ENCODE assay signal across 9 cellular contexts in genomic region chr12:124545508-124546418, GRCh38. TPM values are rescaled to one million over a fixed set of nuclear protein-coding genes. Genes with fewer than 3 reads are reported as not detected.
DNase-seq lines count a peak whose midpoint lies in the region; ATAC-seq and TF ChIP-seq lines count a peak whose summit lies in the region.
"Had no signal": no experiment of that assay in that cellular context is flagged by ENCODE, and none has a peak within 500 bp of the region (broad histone marks: within the 10 kb centered on the region; RNA-seq: fewer than 3 reads in every experiment).

No MANE protein-coding gene starts in this region.

- TF ChIP-seq CTCF in GM12864 (IDR thresholded peaks at IDR 0.05; ENCODE audit: low read depth, low read length, missing control alignments) = no peak

- H3K4me3 Mint-ChIP-seq in activated naive CD4-positive, alpha-beta T cell treated with anti-CD3 and anti-CD28 coated beads, Interleukin-2, amount 10 ng/mL, durations not matched to agents 7 days and 5 days = no peak overlapping the region

- ATAC-seq in GM21576 (IDR thresholded peaks at IDR 0.05; ENCODE audit: unreplicated experiment) = peak; percentile 75
- ATAC-seq in sciatic nerve = peak; percentile 50

- in situ Hi-C loops in HAP-1 (cut with MboI; ENCODE audit: low sequenced_read_pairs) = no loop called here

- H3K4me1 ChIP-seq in HUES6 (ENCODE audit: control insufficient read depth, insufficient read depth, low read length) (peaks cover 68% of the 10 kb centered on the region), HAP-1 (peaks cover 4% of the 10 kb centered on the region; the same call in 1 of the 2 replicates)

- H3K27ac ChIP-seq in HUES6 (ENCODE audit: low read depth, low read length) = peak overlapping the region; percentile 68; the same call in 1 of the 2 replicates
- H3K27ac ChIP-seq in caudate nucleus (ENCODE audit: low read depth, low read length) = no peak overlapping the region
- H3K27ac ChIP-seq: heart left ventricle had no signal

- H3K4me3 ChIP-seq in GM12864 (ENCODE audit: low read depth, low read length) = peak overlapping the region; percentile 37
- no peak overlapping the region for H3K4me3 ChIP-seq in HUES6 (ENCODE audit: low read depth, low read length)
- no peak overlapping the region for H3K4me3 ChIP-seq in HAP-1
- H3K4me3 ChIP-seq: heart left ventricle had no signal

- CTCF ChIA-PET in activated naive CD4-positive, alpha-beta T cell treated with anti-CD3 and anti-CD28 coated beads, Interleukin-2, amount 10 ng/mL, durations not matched to agents 7 days and 5 days (lab: Charles Lee) = interaction anchor here (0.7 kb wide), 1 partner anchor 156 kb away, joined by 3 read pairs; no protein-coding TSS in a partner anchor

- H3K27ac Mint-ChIP-seq in activated naive CD4-positive, alpha-beta T cell treated with anti-CD3 and anti-CD28 coated beads, Interleukin-2, amount 10 ng/mL, durations not matched to agents 7 days and 5 days = no peak overlapping the region

- intact Hi-C loops in sciatic nerve (cut with DNase I) = no loop called here

- H3K27me3 ChIP-seq in HUES6 (ENCODE audit: control insufficient read depth, insufficient read depth, low read length) = no peaks in the 10 kb centered on the region
- H3K27me3 ChIP-seq in HAP-1 (ENCODE audit: low read depth) = no peaks in the 10 kb centered on the region
- H3K27me3 ChIP-seq: heart left ventricle had no signal

- H3K9me3 ChIP-seq in HUES6 (ENCODE audit: control insufficient read depth, insufficient read depth, low read depth, low read length) (no peaks in the 10 kb centered on the region), HAP-1 (no peaks in the 10 kb centered on the region)
- H3K9me3 ChIP-seq: heart left ventricle had no signal

- peaks cover 45% of the 10 kb centered on the region for H3K4me1 Mint-ChIP-seq in activated naive CD4-positive, alpha-beta T cell treated with anti-CD3 and anti-CD28 coated beads, Interleukin-2, amount 10 ng/mL, durations not matched to agents 7 days and 5 days

- peak; percentile 76 for DNase-seq in GM12864 (ENCODE audit: low read depth)
- peak; percentile 51 for DNase-seq in activated naive CD4-positive, alpha-beta T cell treated with anti-CD3 and anti-CD28 coated beads, Interleukin-2, amount 10 ng/mL, durations not matched to agents 7 days and 5 days
- DNase-seq in sciatic nerve (ENCODE audit: low spot score) = no peak
- no peak for DNase-seq in HuH-7 (ENCODE audit: low spot score)
- DNase-seq in caudate nucleus (lab: John Stamatoyannopoulos, UW) = no peak
- DNase-seq in HAP-1 (ENCODE audit: low spot score in 2 of 2) = no peak

- H3K36me3 ChIP-seq in HUES6 (ENCODE audit: control insufficient read depth, insufficient read depth, low read length) (peaks cover 5% of the 10 kb centered on the region; the same call in 1 of the 2 replicates), HAP-1 (replicated peaks) (no peaks in the 10 kb centered on the region; the same call in 1 of the 2 replicates)

- peaks cover 3% of the 10 kb centered on the region for H3K36me3 Mint-ChIP-seq in activated naive CD4-positive, alpha-beta T cell treated with anti-CD3 and anti-CD28 coated beads, Interleukin-2, amount 10 ng/mL, durations not matched to agents 7 days and 5 days

- H3K9ac ChIP-seq in HUES6 (ENCODE audit: low read length) = peak overlapping the region; percentile 38

- H3K27me3 Mint-ChIP-seq in activated naive CD4-positive, alpha-beta T cell treated with anti-CD3 and anti-CD28 coated beads, Interleukin-2, amount 10 ng/mL, durations not matched to agents 7 days and 5 days = peaks cover 3% of the 10 kb centered on the region

- no peaks in the 10 kb centered on the region for H3K9me3 Mint-ChIP-seq in activated naive CD4-positive, alpha-beta T cell treated with anti-CD3 and anti-CD28 coated beads, Interleukin-2, amount 10 ng/mL, durations not matched to agents 7 days and 5 days

RNA-seq across cellular contexts. Expression of gene NCOR2, which starts 21.6 kb away (rescaled TPM):
- 345 TPM for total RNA-seq in sciatic nerve

Comparison
In these comparisons a context has a peak if more than half of its experiments do, and no peak if none do; other contexts are left out.
1. DNase-seq: peak in GM12864 (single experiment) and activated naive CD4-positive, alpha-beta T cell treated with anti-CD3 and anti-CD28 coated beads, Interleukin-2, amount 10 ng/mL, durations not matched to agents 7 days and 5 days (single experiment); none in sciatic nerve (single experiment), HuH-7 (single experiment), caudate nucleus (0 of 61) and HAP-1 (0 of 2).